In the genomic region with DNA sequence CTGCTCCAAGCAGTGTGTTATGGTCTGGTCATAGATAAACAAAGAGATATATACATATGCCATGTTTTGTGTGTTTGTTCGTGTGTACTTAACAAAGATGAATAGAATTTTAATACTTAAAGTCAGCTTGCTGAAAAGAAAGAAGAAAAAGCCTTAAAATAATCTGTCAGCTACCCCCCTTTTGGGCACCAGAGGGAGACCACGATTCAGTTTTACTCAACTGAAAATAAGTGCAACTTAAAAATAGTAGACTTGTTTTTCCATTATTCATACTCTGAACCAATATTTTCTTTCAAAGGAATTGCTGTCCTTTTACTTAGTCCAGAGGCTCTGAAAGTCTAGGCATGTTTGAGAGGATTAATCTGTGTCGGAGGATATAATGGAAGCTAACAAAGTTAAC, we compare ENCODE assay signal across 14 cellular contexts.
DNase-seq lines count a peak whose midpoint lies in the region; ATAC-seq, FAIRE-seq and TF ChIP-seq lines count a peak whose summit lies in the region.
"Had no signal": no experiment of that assay in that cellular context is flagged by ENCODE, and none has a peak within 500 bp of the region (broad histone marks: within the 10 kb centered on the region; RNA-seq: fewer than 3 reads in every experiment).

No MANE protein-coding gene starts in this region.

- intact Hi-C loops in pancreas (cut with DNase I) (no loop called here), CD14-positive monocyte (cut with micrococcal nuclease) (no loop called here)

- DNase-seq in NCI-H2081 (lab: John Stamatoyannopoulos, UW), result peak; percentile 5 to 53
- DNase-seq in NCI-H2081 treated with DMSO at 0.1 percent for 48 hours (lab: John Stamatoyannopoulos, UW), result no peak
- no peak for DNase-seq in pancreas
- DNase-seq in NCI-H446 treated with DMSO at 0.1 percent for 48 hours (lab: John Stamatoyannopoulos, UW), result no peak
- DNase-seq in CD14-positive monocyte (ENCODE audit: low spot score), result no peak
- no peak for DNase-seq in Peyer's patch
- DNase-seq: activated CD8-positive, alpha-beta memory T cell treated with anti-CD3 and anti-CD28 coated beads, Interleukin-2, amount 50 U/mL, for 48 hours; aorta; NCI-H510A treated with DMSO at 0.1 percent for 48 hours; T1000; testis had no signal

- H3K36me3 Mint-ChIP-seq in brain, result no peaks in the 10 kb centered on the region
- no peaks in the 10 kb centered on the region for H3K36me3 Mint-ChIP-seq in CD14-positive monocyte

- H3K27ac ChIP-seq in pancreas, result no peak overlapping the region
- H3K27ac ChIP-seq in Peyer's patch, result no peak overlapping the region
- H3K27ac ChIP-seq: parathyroid adenoma, testis had no signal

- H3K4me1 Mint-ChIP-seq in brain (no peaks in the 10 kb centered on the region), CD14-positive monocyte (no peaks in the 10 kb centered on the region)

- H3K9me3 Mint-ChIP-seq in brain (peaks cover 6 to 19% (median 11%) of the 10 kb centered on the region in 5 experiments), CD14-positive monocyte (peaks cover 0 to 4% (median 2%) of the 10 kb centered on the region in 7 donors)

- ATAC-seq in pancreas, result no peak

- TF ChIP-seq CTCF in LNCAP (IDR thresholded peaks at IDR 0.05) (peak; percentile 44; the same call in 1 of the 2 replicates), brain (conservative IDR thresholded peaks at IDR 0.05) (peak; percentile 58 to 66), pancreas (IDR thresholded peaks at IDR 0.05) (no peak), CD14-positive monocyte (IDR thresholded peaks at IDR 0.05) (no peak), Peyer's patch (IDR thresholded peaks at IDR 0.05) (peak in 1 of 6 experiments; percentile 18)

- H3K4me3 Mint-ChIP-seq in brain, result no peak overlapping the region
- H3K4me3 Mint-ChIP-seq in CD14-positive monocyte, result no peak overlapping the region

- no peaks in the 10 kb centered on the region for H3K4me1 ChIP-seq in pancreas
- H3K4me1 ChIP-seq in Peyer's patch, result no peaks in the 10 kb centered on the region
- H3K4me1 ChIP-seq: parathyroid adenoma, testis had no signal

- H3K36me3 ChIP-seq in pancreas (no peaks in the 10 kb centered on the region), Peyer's patch (no peaks in the 10 kb centered on the region)

- peak; percentile 66 for FAIRE-seq in pancreas (lab: Jason Lieb, UNC)

- H3K27me3 Mint-ChIP-seq in brain (peaks cover 8% of the 10 kb centered on the region), CD14-positive monocyte (ENCODE audit: low read depth in 3 of 3) (peaks cover 0 to 25% (median 2%) of the 10 kb centered on the region in 3 donors)

- H3K27me3 ChIP-seq in pancreas (peaks cover 0 to 24% (median 8%) of the 10 kb centered on the region in 4 donors), Peyer's patch (no peaks in the 10 kb centered on the region)
- H3K27me3 ChIP-seq: testis had no signal

- H3K4me3 ChIP-seq in pancreas, result no peak overlapping the region
- H3K4me3 ChIP-seq in Peyer's patch, result no peak overlapping the region
- H3K4me3 ChIP-seq: testis had no signal

- H3K9me3 ChIP-seq in pancreas (no peaks in the 10 kb centered on the region), Peyer's patch (no peaks in the 10 kb centered on the region)
- H3K9me3 ChIP-seq: testis had no signal

- WGBS in pancreas, 2 donors, result 17 to 19% methylated on average over 3 of the region's 3 CpGs

- no peak overlapping the region for H3K27ac Mint-ChIP-seq in brain
- no peak overlapping the region for H3K27ac Mint-ChIP-seq in CD14-positive monocyte

- no peak for TF ChIP-seq POLR2A in Peyer's patch (IDR thresholded peaks at IDR 0.05)

Comparison
In these comparisons a context has a peak if more than half of its experiments do, and no peak if none do; other contexts are left out.
1. DNase-seq: peak in NCI-H2081 (2 of 2); none in NCI-H2081 treated with DMSO at 0.1 percent for 48 hours (single experiment), pancreas (0 of 6), NCI-H446 treated with DMSO at 0.1 percent for 48 hours (single experiment), CD14-positive monocyte (single experiment) and Peyer's patch (0 of 3).
2. CTCF ChIP-seq: peak in LNCAP (single experiment) and brain (2 of 2); none in pancreas (0 of 4) and CD14-positive monocyte (single experiment).